ENCODE assay signal across 8 cellular contexts in genomic region chr15:68550498-68551295, GRCh38. TPM values are rescaled to one million over a fixed set of nuclear protein-coding genes. Genes with fewer than 3 reads are reported as not detected.
DNase-seq lines count a peak whose midpoint lies in the region; ATAC-seq and TF ChIP-seq lines count a peak whose summit lies in the region.

No MANE protein-coding gene starts in this region.

- peaks cover 11% of the 10 kb centered on the region for H3K36me3 Mint-ChIP-seq in T-helper 17 cell (ENCODE audit: low read depth)

- in situ Hi-C loops in astrocyte of the cerebellum (cut with HindIII; ENCODE audit: low sequenced_read_pairs): no loop called here

- ATAC-seq in T-helper 17 cell (peak; percentile 59), HG02885 (IDR thresholded peaks at IDR 0.05; ENCODE audit: poor library complexity, unreplicated experiment) (no peak), HG02642 (IDR thresholded peaks at IDR 0.05; ENCODE audit: poor library complexity, unreplicated experiment) (no peak)

- H3K9me3 ChIP-seq in T-helper 17 cell (ENCODE audit: control insufficient read depth, low read length, poor library complexity, severe bottlenecking): no peaks in the 10 kb centered on the region

- H3K4me3 Mint-ChIP-seq in T-helper 17 cell: no peak overlapping the region

- TF ChIP-seq CTCF in astrocyte of the cerebellum (IDR thresholded peaks at IDR 0.05; ENCODE audit: low read depth, low read length, missing control alignments): peak; percentile 89

- DNase-seq in ELR (ENCODE audit: low read depth): peak; percentile 67
- DNase-seq in M059J (ENCODE audit: low read depth): peak; percentile 51
- DNase-seq in T-helper 17 cell: peak; percentile 48 to 67 (median 52)
- DNase-seq in astrocyte of the cerebellum (ENCODE audit: low read depth): peak; percentile 29
- peak; percentile 81 for DNase-seq in iPS-NIHi7 (ENCODE audit: extremely low spot score)
- DNase-seq in stimulated activated CD4-positive, alpha-beta T cell treated with anti-CD3 and anti-CD28 coated beads, Interleukin-15, amount 100 ng/mL, for 24 hours: peak; percentile 85

- no peak overlapping the region for H3K27ac Mint-ChIP-seq in T-helper 17 cell

- H3K27me3 Mint-ChIP-seq in T-helper 17 cell: peaks cover 62% of the 10 kb centered on the region

- no peak overlapping the region for H3K4me3 ChIP-seq in astrocyte of the cerebellum (ENCODE audit: low read depth, low read length)

- H3K4me1 Mint-ChIP-seq in T-helper 17 cell: peaks cover 10% of the 10 kb centered on the region

RNA-seq across cellular contexts. Expression of gene CORO2B, which starts 28.1 kb away (rescaled TPM):
- total RNA-seq in M059J (2014; rRNA removed; shearing (Covaris generic)): 6.7 and 10.5 TPM in 2 replicates
- total RNA-seq in T-helper 17 cell: not detected

Comparison
In these comparisons a context has a peak if more than half of its experiments do, and no peak if none do; other contexts are left out.
1. DNase-seq: peak in every context shown above with its lines; median percentile 85 in stimulated activated CD4-positive, alpha-beta T cell treated with anti-CD3 and anti-CD28 coated beads, Interleukin-15, amount 100 ng/mL, for 24 hours; 81 in iPS-NIHi7; 67 in ELR; 52 in T-helper 17 cell; 51 in M059J; 29 in astrocyte of the cerebellum.